ENCODE assay signal across 1 cellular context in the genomic region with DNA sequence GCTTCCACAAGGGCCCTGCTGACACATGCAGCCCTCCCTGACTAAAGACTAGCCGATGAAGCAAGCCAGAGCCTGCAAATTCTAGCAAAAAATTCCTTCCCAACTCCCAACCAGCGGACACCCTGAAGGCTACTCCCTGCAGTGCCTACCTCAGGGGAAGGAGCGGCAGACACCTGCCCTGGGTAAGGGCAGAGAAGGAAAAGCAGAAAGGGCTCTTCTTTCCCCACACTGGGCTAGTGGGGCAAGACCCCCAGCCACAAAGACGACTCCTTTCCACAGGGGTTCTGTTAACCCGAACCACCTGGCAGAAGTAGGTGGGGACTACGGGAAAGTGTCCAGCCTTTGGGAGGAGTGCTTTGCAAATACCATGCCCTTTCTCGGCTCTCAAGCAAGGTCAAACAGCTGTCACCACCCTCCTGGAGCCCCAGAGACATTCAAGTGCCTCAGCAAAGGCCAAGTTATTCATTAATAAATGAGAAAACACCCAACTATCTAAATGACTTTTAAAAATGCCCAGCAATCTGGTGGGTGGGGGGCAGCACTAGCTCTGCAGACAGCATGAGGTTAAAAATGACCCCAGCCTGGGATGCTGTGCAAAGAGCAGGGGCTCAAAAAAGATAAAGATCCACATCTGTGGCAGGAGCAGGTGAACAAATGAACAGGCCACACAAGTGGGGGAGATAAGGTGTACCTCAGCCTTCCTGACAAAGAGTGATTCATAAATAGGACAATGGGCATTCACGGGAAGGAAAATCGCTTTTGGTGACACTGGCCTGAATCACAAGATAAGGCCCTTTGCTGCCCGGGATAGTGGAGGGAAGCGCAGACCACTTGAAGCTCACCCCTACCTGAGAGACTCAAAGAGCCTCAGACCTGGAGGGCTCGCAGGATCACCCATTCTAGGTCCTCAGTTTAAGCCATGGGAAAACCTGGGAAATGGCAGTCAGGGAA.
TF ChIP-seq lines count a peak whose summit lies in the region.

No MANE protein-coding gene starts in this region.

TF ChIP-seq in HepG2, 621 proteins besides CTCF, POLR2A, EP300 and RAD21 (continued from another document and continues in another):
- TF ChIP-seq FOXO1 (CRISPR knock-in tag; IDR thresholded peaks at IDR 0.05) (no peak), ARNTL (CRISPR knock-in tag; IDR thresholded peaks at IDR 0.05) (no peak), ZNF292 (CRISPR knock-in tag; IDR thresholded peaks at IDR 0.05; ENCODE audit: borderline replicate concordance, low read depth) (0 out of 2 replicates have a peak, but pooled peaks have one; percentile 10), NCOA5 (CRISPR knock-in tag; IDR thresholded peaks at IDR 0.05) (no peak), HIVEP1 (CRISPR knock-in tag; IDR thresholded peaks at IDR 0.05) (no peak), AKAP8 (CRISPR knock-in tag; IDR thresholded peaks at IDR 0.05) (no peak), MTA3 (CRISPR knock-in tag; IDR thresholded peaks at IDR 0.05) (no peak), ISX (CRISPR knock-in tag; conservative IDR thresholded peaks at IDR 0.05) (no peak), ISL2 (CRISPR knock-in tag; IDR thresholded peaks at IDR 0.05) (no peak), U2AF1 (optimal IDR thresholded peaks at IDR 0.05; ENCODE audit: low read depth, low read length) (peak; percentile 70), ZNF326 (CRISPR knock-in tag; IDR thresholded peaks at IDR 0.05; ENCODE audit: borderline replicate concordance) (no peak), ZNF34 (CRISPR knock-in tag; IDR thresholded peaks at IDR 0.05; ENCODE audit: borderline replicate concordance) (no peak), HDAC1 (CRISPR knock-in tag; IDR thresholded peaks at IDR 0.05) (peak; percentile 56; the same call in 1 of the 2 replicates), CEBPG (CRISPR knock-in tag; IDR thresholded peaks at IDR 0.05) (0 out of 2 replicates have a peak, but pooled peaks have one; percentile 7), HOXA3 (CRISPR knock-in tag; IDR thresholded peaks at IDR 0.05) (no peak; the same call in 1 of the 2 replicates), ZNF547 (CRISPR knock-in tag; IDR thresholded peaks at IDR 0.05) (no peak), ELF1 (CRISPR knock-in tag; IDR thresholded peaks at IDR 0.05) (no peak), ZNF451 (CRISPR knock-in tag; IDR thresholded peaks at IDR 0.05) (no peak), REL (CRISPR knock-in tag; conservative IDR thresholded peaks at IDR 0.05) (no peak), SOX6 (IDR thresholded peaks at IDR 0.05) (no peak), SOX6 (CRISPR knock-in tag; IDR thresholded peaks at IDR 0.05) (peak; percentile 98), SIX4 (CRISPR knock-in tag; IDR thresholded peaks at IDR 0.05) (no peak), NBN (conservative IDR thresholded peaks at IDR 0.05) (no peak), ZNF737 (CRISPR knock-in tag; IDR thresholded peaks at IDR 0.05; ENCODE audit: borderline replicate concordance) (no peak), KDM2A (CRISPR knock-in tag; IDR thresholded peaks at IDR 0.05; ENCODE audit: borderline replicate concordance, low read depth) (no peak; the same call in 1 of the 2 replicates), GATAD1 (CRISPR knock-in tag; IDR thresholded peaks at IDR 0.05) (no peak; the same call in 1 of the 2 replicates), SIN3B (IDR thresholded peaks at IDR 0.05; ENCODE audit: low read length) (no peak), ZNF331 (CRISPR knock-in tag; IDR thresholded peaks at IDR 0.05) (peak; percentile 11; the same call in 1 of the 2 replicates), SMAD3 (CRISPR knock-in tag; IDR thresholded peaks at IDR 0.05) (0 out of 2 replicates have a peak, but pooled peaks have one; percentile 46), ARHGAP35 (CRISPR knock-in tag; IDR thresholded peaks at IDR 0.05; ENCODE audit: borderline replicate concordance) (no peak), NFKBIZ (CRISPR knock-in tag; IDR thresholded peaks at IDR 0.05) (no peak), ZNF607 (CRISPR knock-in tag; IDR thresholded peaks at IDR 0.05; ENCODE audit: borderline replicate concordance) (no peak), KLF16 (CRISPR knock-in tag; IDR thresholded peaks at IDR 0.05) (peak in 1 of 2 experiments; percentile 51; a peak in 1 of 4 replicates), CHD4 (IDR thresholded peaks at IDR 0.05; ENCODE audit: borderline replicate concordance, low read length) (0 out of 2 replicates have a peak, but pooled peaks have one; percentile 30), ZNF724P (CRISPR knock-in tag; IDR thresholded peaks at IDR 0.05; ENCODE audit: borderline replicate concordance) (no peak), SOX13 (IDR thresholded peaks at IDR 0.05) (peak; percentile 98), SOX13 (CRISPR knock-in tag; conservative IDR thresholded peaks at IDR 0.05 in 1 of 2, IDR thresholded peaks at IDR 0.05 in 1 of 2) (peak in 1 of 2 experiments; percentile 98; a peak in 2 of 4 replicates), ZFY (CRISPR knock-in tag; IDR thresholded peaks at IDR 0.05) (peak; percentile 43; the same call in 1 of the 2 replicates), ZNF781 (CRISPR knock-in tag; IDR thresholded peaks at IDR 0.05; ENCODE audit: borderline replicate concordance, not compliant biosample characterization) (no peak), ADNP (CRISPR knock-in tag; IDR thresholded peaks at IDR 0.05) (no peak), ONECUT2 (CRISPR knock-in tag; IDR thresholded peaks at IDR 0.05) (no peak), POLR2AphosphoS5 (IDR thresholded peaks at IDR 0.05; ENCODE audit: low read depth, low read length) (no peak), HNRNPLL (IDR thresholded peaks at IDR 0.05; ENCODE audit: low read depth, low read length, poor library complexity, severe bottlenecking) (no peak), CREM (IDR thresholded peaks at IDR 0.05) (peak; percentile 53), CREM (CRISPR knock-in tag; IDR thresholded peaks at IDR 0.05) (no peak)
- TF ChIP-seq, protein P1, sequence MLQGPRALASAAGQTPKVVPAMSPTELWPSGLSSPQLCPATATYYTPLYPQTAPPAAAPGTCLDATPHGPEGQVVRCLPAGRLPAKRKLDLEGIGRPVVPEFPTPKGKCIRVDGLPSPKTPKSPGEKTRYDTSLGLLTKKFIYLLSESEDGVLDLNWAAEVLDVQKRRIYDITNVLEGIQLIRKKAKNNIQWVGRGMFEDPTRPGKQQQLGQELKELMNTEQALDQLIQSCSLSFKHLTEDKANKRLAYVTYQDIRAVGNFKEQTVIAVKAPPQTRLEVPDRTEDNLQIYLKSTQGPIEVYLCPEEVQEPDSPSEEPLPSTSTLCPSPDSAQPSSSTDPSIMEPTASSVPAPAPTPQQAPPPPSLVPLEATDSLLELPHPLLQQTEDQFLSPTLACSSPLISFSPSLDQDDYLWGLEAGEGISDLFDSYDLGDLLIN (CRISPR knock-in tag; IDR thresholded peaks at IDR 0.05; ENCODE audit: borderline replicate concordance): no peak
- TF ChIP-seq, protein P2, sequence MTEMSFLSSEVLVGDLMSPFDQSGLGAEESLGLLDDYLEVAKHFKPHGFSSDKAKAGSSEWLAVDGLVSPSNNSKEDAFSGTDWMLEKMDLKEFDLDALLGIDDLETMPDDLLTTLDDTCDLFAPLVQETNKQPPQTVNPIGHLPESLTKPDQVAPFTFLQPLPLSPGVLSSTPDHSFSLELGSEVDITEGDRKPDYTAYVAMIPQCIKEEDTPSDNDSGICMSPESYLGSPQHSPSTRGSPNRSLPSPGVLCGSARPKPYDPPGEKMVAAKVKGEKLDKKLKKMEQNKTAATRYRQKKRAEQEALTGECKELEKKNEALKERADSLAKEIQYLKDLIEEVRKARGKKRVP (CRISPR knock-in tag; IDR thresholded peaks at IDR 0.05): no peak
- TF ChIP-seq, protein P3, sequence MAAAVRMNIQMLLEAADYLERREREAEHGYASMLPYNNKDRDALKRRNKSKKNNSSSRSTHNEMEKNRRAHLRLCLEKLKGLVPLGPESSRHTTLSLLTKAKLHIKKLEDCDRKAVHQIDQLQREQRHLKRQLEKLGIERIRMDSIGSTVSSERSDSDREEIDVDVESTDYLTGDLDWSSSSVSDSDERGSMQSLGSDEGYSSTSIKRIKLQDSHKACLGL (CRISPR knock-in tag; IDR thresholded peaks at IDR 0.05): no peak
- TF ChIP-seq, protein P4, sequence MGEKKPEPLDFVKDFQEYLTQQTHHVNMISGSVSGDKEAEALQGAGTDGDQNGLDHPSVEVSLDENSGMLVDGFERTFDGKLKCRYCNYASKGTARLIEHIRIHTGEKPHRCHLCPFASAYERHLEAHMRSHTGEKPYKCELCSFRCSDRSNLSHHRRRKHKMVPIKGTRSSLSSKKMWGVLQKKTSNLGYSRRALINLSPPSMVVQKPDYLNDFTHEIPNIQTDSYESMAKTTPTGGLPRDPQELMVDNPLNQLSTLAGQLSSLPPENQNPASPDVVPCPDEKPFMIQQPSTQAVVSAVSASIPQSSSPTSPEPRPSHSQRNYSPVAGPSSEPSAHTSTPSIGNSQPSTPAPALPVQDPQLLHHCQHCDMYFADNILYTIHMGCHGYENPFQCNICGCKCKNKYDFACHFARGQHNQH (CRISPR knock-in tag; IDR thresholded peaks at IDR 0.05): 0 out of 2 replicates have a peak, but pooled peaks have one; percentile 41
- TF ChIP-seq, protein P5, sequence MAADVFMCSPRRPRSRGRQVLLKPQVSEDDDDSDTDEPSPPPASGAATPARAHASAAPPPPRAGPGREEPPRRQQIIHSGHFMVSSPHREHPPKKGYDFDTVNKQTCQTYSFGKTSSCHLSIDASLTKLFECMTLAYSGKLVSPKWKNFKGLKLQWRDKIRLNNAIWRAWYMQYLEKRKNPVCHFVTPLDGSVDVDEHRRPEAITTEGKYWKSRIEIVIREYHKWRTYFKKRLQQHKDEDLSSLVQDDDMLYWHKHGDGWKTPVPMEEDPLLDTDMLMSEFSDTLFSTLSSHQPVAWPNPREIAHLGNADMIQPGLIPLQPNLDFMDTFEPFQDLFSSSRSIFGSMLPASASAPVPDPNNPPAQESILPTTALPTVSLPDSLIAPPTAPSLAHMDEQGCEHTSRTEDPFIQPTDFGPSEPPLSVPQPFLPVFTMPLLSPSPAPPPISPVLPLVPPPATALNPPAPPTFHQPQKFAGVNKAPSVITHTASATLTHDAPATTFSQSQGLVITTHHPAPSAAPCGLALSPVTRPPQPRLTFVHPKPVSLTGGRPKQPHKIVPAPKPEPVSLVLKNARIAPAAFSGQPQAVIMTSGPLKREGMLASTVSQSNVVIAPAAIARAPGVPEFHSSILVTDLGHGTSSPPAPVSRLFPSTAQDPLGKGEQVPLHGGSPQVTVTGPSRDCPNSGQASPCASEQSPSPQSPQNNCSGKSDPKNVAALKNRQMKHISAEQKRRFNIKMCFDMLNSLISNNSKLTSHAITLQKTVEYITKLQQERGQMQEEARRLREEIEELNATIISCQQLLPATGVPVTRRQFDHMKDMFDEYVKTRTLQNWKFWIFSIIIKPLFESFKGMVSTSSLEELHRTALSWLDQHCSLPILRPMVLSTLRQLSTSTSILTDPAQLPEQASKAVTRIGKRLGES (CRISPR knock-in tag; IDR thresholded peaks at IDR 0.05; ENCODE audit: borderline replicate concordance): no peak
- TF ChIP-seq, protein P6, sequence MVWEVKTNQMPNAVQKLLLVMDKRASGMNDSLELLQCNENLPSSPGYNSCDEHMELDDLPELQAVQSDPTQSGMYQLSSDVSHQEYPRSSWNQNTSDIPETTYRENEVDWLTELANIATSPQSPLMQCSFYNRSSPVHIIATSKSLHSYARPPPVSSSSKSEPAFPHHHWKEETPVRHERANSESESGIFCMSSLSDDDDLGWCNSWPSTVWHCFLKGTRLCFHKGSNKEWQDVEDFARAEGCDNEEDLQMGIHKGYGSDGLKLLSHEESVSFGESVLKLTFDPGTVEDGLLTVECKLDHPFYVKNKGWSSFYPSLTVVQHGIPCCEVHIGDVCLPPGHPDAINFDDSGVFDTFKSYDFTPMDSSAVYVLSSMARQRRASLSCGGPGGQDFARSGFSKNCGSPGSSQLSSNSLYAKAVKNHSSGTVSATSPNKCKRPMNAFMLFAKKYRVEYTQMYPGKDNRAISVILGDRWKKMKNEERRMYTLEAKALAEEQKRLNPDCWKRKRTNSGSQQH (CRISPR knock-in tag; IDR thresholded peaks at IDR 0.05; ENCODE audit: low read depth): no peak
- TF ChIP-seq, protein P7, sequence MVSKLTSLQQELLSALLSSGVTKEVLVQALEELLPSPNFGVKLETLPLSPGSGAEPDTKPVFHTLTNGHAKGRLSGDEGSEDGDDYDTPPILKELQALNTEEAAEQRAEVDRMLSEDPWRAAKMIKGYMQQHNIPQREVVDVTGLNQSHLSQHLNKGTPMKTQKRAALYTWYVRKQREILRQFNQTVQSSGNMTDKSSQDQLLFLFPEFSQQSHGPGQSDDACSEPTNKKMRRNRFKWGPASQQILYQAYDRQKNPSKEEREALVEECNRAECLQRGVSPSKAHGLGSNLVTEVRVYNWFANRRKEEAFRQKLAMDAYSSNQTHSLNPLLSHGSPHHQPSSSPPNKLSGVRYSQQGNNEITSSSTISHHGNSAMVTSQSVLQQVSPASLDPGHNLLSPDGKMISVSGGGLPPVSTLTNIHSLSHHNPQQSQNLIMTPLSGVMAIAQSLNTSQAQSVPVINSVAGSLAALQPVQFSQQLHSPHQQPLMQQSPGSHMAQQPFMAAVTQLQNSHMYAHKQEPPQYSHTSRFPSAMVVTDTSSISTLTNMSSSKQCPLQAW (CRISPR knock-in tag; IDR thresholded peaks at IDR 0.05): peak; percentile 47
- TF ChIP-seq, protein P8, sequence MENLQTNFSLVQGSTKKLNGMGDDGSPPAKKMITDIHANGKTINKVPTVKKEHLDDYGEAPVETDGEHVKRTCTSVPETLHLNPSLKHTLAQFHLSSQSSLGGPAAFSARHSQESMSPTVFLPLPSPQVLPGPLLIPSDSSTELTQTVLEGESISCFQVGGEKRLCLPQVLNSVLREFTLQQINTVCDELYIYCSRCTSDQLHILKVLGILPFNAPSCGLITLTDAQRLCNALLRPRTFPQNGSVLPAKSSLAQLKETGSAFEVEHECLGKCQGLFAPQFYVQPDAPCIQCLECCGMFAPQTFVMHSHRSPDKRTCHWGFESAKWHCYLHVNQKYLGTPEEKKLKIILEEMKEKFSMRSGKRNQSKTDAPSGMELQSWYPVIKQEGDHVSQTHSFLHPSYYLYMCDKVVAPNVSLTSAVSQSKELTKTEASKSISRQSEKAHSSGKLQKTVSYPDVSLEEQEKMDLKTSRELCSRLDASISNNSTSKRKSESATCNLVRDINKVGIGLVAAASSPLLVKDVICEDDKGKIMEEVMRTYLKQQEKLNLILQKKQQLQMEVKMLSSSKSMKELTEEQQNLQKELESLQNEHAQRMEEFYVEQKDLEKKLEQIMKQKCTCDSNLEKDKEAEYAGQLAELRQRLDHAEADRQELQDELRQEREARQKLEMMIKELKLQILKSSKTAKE (CRISPR knock-in tag; IDR thresholded peaks at IDR 0.05; ENCODE audit: borderline replicate concordance): peak; percentile 32; the same call in 1 of the 2 replicates
- TF ChIP-seq, protein P9, sequence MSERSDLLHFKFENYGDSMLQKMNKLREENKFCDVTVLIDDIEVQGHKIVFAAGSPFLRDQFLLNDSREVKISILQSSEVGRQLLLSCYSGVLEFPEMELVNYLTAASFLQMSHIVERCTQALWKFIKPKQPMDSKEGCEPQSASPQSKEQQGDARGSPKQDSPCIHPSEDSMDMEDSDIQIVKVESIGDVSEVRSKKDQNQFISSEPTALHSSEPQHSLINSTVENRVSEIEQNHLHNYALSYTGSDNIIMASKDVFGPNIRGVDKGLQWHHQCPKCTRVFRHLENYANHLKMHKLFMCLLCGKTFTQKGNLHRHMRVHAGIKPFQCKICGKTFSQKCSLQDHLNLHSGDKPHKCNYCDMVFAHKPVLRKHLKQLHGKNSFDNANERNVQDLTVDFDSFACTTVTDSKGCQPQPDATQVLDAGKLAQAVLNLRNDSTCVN (CRISPR knock-in tag; IDR thresholded peaks at IDR 0.05; ENCODE audit: borderline replicate concordance): peak; percentile 29; the same call in 1 of the 2 replicates
